8 cellular contexts compared by ENCODE assay signal in genomic region chr1:234478152-234478480, GRCh38. TPM values are rescaled to one million over a fixed set of nuclear protein-coding genes. Genes with fewer than 3 reads are reported as not detected.
DNase-seq lines count a peak whose midpoint lies in the region; ATAC-seq and TF ChIP-seq lines count a peak whose summit lies in the region.

No MANE protein-coding gene starts in this region.

- H3K27me3 ChIP-seq in AG04450 (ENCODE audit: control insufficient read depth, insufficient read depth, low read length) (peaks cover 2% of the 10 kb centered on the region), stomach (no peaks in the 10 kb centered on the region)

- no peak for TF ChIP-seq CTCF in AG04450 (IDR thresholded peaks at IDR 0.05; ENCODE audit: low read depth, low read length)
- no peak for TF ChIP-seq CTCF in nephron progenitor cell (IDR thresholded peaks at IDR 0.05)
- TF ChIP-seq CTCF in stomach (IDR thresholded peaks at IDR 0.05): no peak

- H3K27ac Mint-ChIP-seq in nephron progenitor cell: no peak overlapping the region

- H3K27me3 Mint-ChIP-seq in nephron progenitor cell (ENCODE audit: low read depth, poor library complexity): peaks cover 25% of the 10 kb centered on the region

- no peaks in the 10 kb centered on the region for H3K9me3 ChIP-seq in AG04450 (ENCODE audit: control insufficient read depth, insufficient read depth, low read length)
- H3K9me3 ChIP-seq in stomach: no peaks in the 10 kb centered on the region

- H3K4me3 Mint-ChIP-seq in nephron progenitor cell: peak overlapping the region; percentile 88

- H3K4me1 ChIP-seq in stomach: peaks cover 14 to 36% (median 18%) of the 10 kb centered on the region in 4 donors

- DNase-seq in AG04450 (ENCODE audit: low read depth, low spot score) (no peak), NCI-H510A treated with DMSO at 0.1 percent for 48 hours (lab: John Stamatoyannopoulos, UW) (peak; percentile 56), erythroblast (lab: John Stamatoyannopoulos, UW) (peak; percentile 79 to 84), nephron progenitor cell (no peak), stomach (peak; percentile 78)
- peak; percentile 21 for DNase-seq in activated CD8-positive, alpha-beta memory T cell treated with anti-CD3 and anti-CD28 coated beads, Interleukin-2, amount 50 U/mL, for 24 hours (ENCODE audit: extremely low read depth)

- H3K9me3 Mint-ChIP-seq in nephron progenitor cell: no peaks in the 10 kb centered on the region

- H3K4me3 ChIP-seq in AG04450 (ENCODE audit: low read depth, low read length) (peak overlapping the region; percentile 75), stomach (peak overlapping the region; percentile 76 to 95 (median 80))

- CTCF ChIA-PET in AG04450 (lab: Charles Lee): interaction anchor here (0.7 kb wide), 2 partner anchors 572 to 615 kb away, joined by 3 to 7 read pairs; no protein-coding TSS in a partner anchor

- intact Hi-C loops in stomach (cut with DNase I; ENCODE audit: low total_unique reads): no loop called here

- TF ChIP-seq EP300 in stomach (IDR thresholded peaks at IDR 0.05): no peak

- peak; percentile 33 for ATAC-seq in GM18870 (IDR thresholded peaks at IDR 0.05; ENCODE audit: unreplicated experiment)
- ATAC-seq in HG03066 (IDR thresholded peaks at IDR 0.05; ENCODE audit: low read depth, unreplicated experiment): peak; percentile 55

- H3K4me1 Mint-ChIP-seq in nephron progenitor cell: peaks cover 50% of the 10 kb centered on the region

- no peaks in the 10 kb centered on the region for H3K36me3 ChIP-seq in stomach

- peaks cover 6% of the 10 kb centered on the region for H3K36me3 Mint-ChIP-seq in nephron progenitor cell (ENCODE audit: low read depth)

- H3K27ac ChIP-seq in AG04450 (ENCODE audit: low read depth, low read length): no peak overlapping the region
- H3K27ac ChIP-seq in stomach: peak overlapping the region; percentile 81 to 99 (median 97)

- 0 to 1% (median 0%) methylated on average over 3 to 43 of the region's 43 CpGs; no CpG with 5 or more reads in 1 of the 5 donors for WGBS in stomach, 5 donors

- POLR2A ChIA-PET in AG04450 (lab: Yijun Ruan, JAX): interaction anchor here (0.6 to 1.3 kb wide), 2 partner anchors 9 to 17 kb away, joined by 4 to 6 read pairs; no protein-coding TSS in a partner anchor

- TF ChIP-seq POLR2A in erythroblast (IDR thresholded peaks at IDR 0.05; ENCODE audit: low read length) (peak; percentile 16), stomach (IDR thresholded peaks at IDR 0.05) (no peak)

RNA-seq across cellular contexts. Expression of gene TARBP1, which starts 0.9 kb away (rescaled TPM):
- polyA plus RNA-seq in AG04450 (2011; rRNA removed) (19.4 and 22.6 TPM in 2 replicates), stomach (10 to 100 TPM in 1 of 3 donors, 1 to 10 TPM in 2; 5.7 to 34.7 (median 9.0) TPM)
- polyA minus RNA-seq in AG04450 (2011; rRNA and poly(A)+ RNA removed): 11.2 and 14.5 TPM in 2 replicates
- 10 to 100 TPM; 14.0 to 63.2 (median 53.9) TPM for total RNA-seq in stomach

Comparison
In these comparisons a context has a peak if more than half of its experiments do, and no peak if none do; other contexts are left out.
1. DNase-seq: peak in NCI-H510A treated with DMSO at 0.1 percent for 48 hours (single experiment), activated CD8-positive, alpha-beta memory T cell treated with anti-CD3 and anti-CD28 coated beads, Interleukin-2, amount 50 U/mL, for 24 hours (single experiment), erythroblast (2 of 2) and stomach (single experiment); none in AG04450 (single experiment) and nephron progenitor cell (single experiment).